1 cellular context compared by ENCODE assay signal in genomic region chr18:49055787-49056186, GRCh38.
TF ChIP-seq lines count a peak whose summit lies in the region.

No MANE protein-coding gene starts in this region.

TF ChIP-seq in GM23338, 12 proteins besides CTCF, POLR2A, EP300 and RAD21 (continued from another document):
- no peak for TF ChIP-seq REST (IDR thresholded peaks at IDR 0.05; ENCODE audit: unreplicated experiment)
- TF ChIP-seq EZH2phosphoT487 (IDR thresholded peaks at IDR 0.05; ENCODE audit: unreplicated experiment): no peak
- TF ChIP-seq CREB1 (CRISPR knock-in tag; IDR thresholded peaks at IDR 0.05; ENCODE audit: low read depth): no peak
- TF ChIP-seq ZNF331 (CRISPR knock-in tag; IDR thresholded peaks at IDR 0.05; ENCODE audit: low read depth): no peak
- TF ChIP-seq JUNB (IDR thresholded peaks at IDR 0.05; ENCODE audit: unreplicated experiment): no peak
- TF ChIP-seq EZH2 (IDR thresholded peaks at IDR 0.05; ENCODE audit: low read depth, unreplicated experiment): no peak
- TF ChIP-seq POLR2AphosphoS5 (IDR thresholded peaks at IDR 0.05; ENCODE audit: low read depth): no peak
